Comparison of ENCODE assay signal across 19 cellular contexts in the genomic region with DNA sequence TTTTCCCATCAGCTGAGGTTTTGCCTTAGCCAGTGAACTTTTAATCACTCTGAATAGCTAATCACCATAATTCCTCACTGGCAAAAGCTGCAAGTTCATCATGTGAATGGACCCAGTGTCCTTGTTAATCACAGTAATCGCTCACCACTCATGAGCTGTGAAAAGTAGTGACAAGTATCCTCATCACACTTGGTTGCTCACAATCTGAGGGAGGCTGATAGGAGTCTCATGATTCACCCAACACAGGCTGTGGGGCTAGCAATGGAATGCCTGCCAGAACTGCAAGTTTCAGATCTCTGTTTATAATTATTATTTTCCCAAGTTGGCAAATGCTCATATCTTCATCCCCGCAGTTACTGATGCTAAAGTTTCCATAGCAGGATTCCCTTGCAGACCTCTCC.
"Had no signal": no experiment of that assay in that cellular context is flagged by ENCODE, and none has a peak within 500 bp of the region (broad histone marks: within the 10 kb centered on the region; RNA-seq: fewer than 3 reads in every experiment).

No MANE protein-coding gene starts in this region.

- H3K4me1 Mint-ChIP-seq: activated CD4-positive, alpha-beta memory T cell treated with anti-CD3 and anti-CD28 coated beads, Interleukin-2, amount 10 ng/mL, durations not matched to agents 7 days and 5 days; activated CD4-positive, alpha-beta T cell treated with anti-CD3 and anti-CD28 coated beads for 36 hours; central memory CD8-positive, alpha-beta T cell; naive thymus-derived CD8-positive, alpha-beta T cell had no signal

- H3K4me1 ChIP-seq: lower lobe of right lung had no signal

- H3K27me3 ChIP-seq: neutrophil, sigmoid colon had no signal

- ATAC-seq: activated CD4-positive, alpha-beta T cell treated with anti-CD3 and anti-CD28 coated beads for 36 hours; effector memory CD8-positive, alpha-beta T cell; lower lobe of right lung; mucosa of descending colon; naive thymus-derived CD8-positive, alpha-beta T cell had no signal

- H3K4me3 Mint-ChIP-seq: activated CD4-positive, alpha-beta memory T cell treated with anti-CD3 and anti-CD28 coated beads, Interleukin-2, amount 10 ng/mL, durations not matched to agents 7 days and 5 days; activated CD4-positive, alpha-beta T cell treated with anti-CD3 and anti-CD28 coated beads for 36 hours; central memory CD8-positive, alpha-beta T cell; dendritic cell treated with granulocyte-macrophage colony-stimulating factor and Interleukin-4, amounts not matched to agents 40 ng/mL and 50 ng/mL, for 4 days; effector memory CD8-positive, alpha-beta T cell; naive thymus-derived CD8-positive, alpha-beta T cell; type B pancreatic cell had no signal

- H3K27ac Mint-ChIP-seq: activated CD4-positive, alpha-beta memory T cell treated with anti-CD3 and anti-CD28 coated beads, Interleukin-2, amount 10 ng/mL, durations not matched to agents 7 days and 5 days; activated CD4-positive, alpha-beta T cell treated with anti-CD3 and anti-CD28 coated beads for 36 hours; dendritic cell treated with granulocyte-macrophage colony-stimulating factor and Interleukin-4, amounts not matched to agents 40 ng/mL and 50 ng/mL, for 4 days; effector memory CD8-positive, alpha-beta T cell; naive thymus-derived CD8-positive, alpha-beta T cell; type B pancreatic cell had no signal

- H3K36me3 Mint-ChIP-seq: naive thymus-derived CD8-positive, alpha-beta T cell; type B pancreatic cell had no signal

- DNase-seq: activated CD4-positive, alpha-beta memory T cell treated with anti-CD3 and anti-CD28 coated beads, Interleukin-2, amount 10 ng/mL, durations not matched to agents 7 days and 5 days; activated CD4-positive, alpha-beta T cell treated with anti-CD3 and anti-CD28 coated beads for 36 hours; activated CD8-positive, alpha-beta memory T cell treated with anti-CD3 and anti-CD28 coated beads, Interleukin-2, amount 50 U/mL, for 4 hours; activated naive CD4-positive, alpha-beta T cell; effector memory CD8-positive, alpha-beta T cell; head of caudate nucleus; lower lobe of right lung; mucosa of descending colon; naive thymus-derived CD8-positive, alpha-beta T cell; sigmoid colon; stimulated activated CD4-positive, alpha-beta T cell treated with anti-CD3 and anti-CD28 coated beads, Interleukin-12 subunit alpha, Interleukin-12 subunit beta, amount 100 ng/mL, for 4 hours; stimulated activated naive CD4-positive, alpha-beta T cell treated with Interleukin-2 at 50 U/mL for 16 hours; T-helper 1 cell had no signal

- H3K9me3 ChIP-seq: lower lobe of right lung, mucosa of descending colon, neutrophil, sigmoid colon had no signal

- H3K36me3 ChIP-seq: lower lobe of right lung, neutrophil, sigmoid colon had no signal

- H3K27ac ChIP-seq: lower lobe of right lung, neutrophil, sigmoid colon, SK-N-MC, VCaP had no signal

- H3K9me3 Mint-ChIP-seq: activated CD4-positive, alpha-beta memory T cell treated with anti-CD3 and anti-CD28 coated beads, Interleukin-2, amount 10 ng/mL, durations not matched to agents 7 days and 5 days; central memory CD8-positive, alpha-beta T cell; dendritic cell treated with granulocyte-macrophage colony-stimulating factor and Interleukin-4, amounts not matched to agents 40 ng/mL and 50 ng/mL, for 4 days; effector memory CD8-positive, alpha-beta T cell; type B pancreatic cell had no signal

- H3K27me3 Mint-ChIP-seq: activated CD4-positive, alpha-beta memory T cell treated with anti-CD3 and anti-CD28 coated beads, Interleukin-2, amount 10 ng/mL, durations not matched to agents 7 days and 5 days; central memory CD8-positive, alpha-beta T cell; dendritic cell treated with granulocyte-macrophage colony-stimulating factor and Interleukin-4, amounts not matched to agents 40 ng/mL and 50 ng/mL, for 4 days; effector memory CD8-positive, alpha-beta T cell had no signal

- H3K4me3 ChIP-seq: lower lobe of right lung, mucosa of descending colon, sigmoid colon, SK-N-MC had no signal
